In genomic region chr14:104573930-104574329, GRCh38 we compare ENCODE assay signal across 18 cellular contexts. TPM values are rescaled to one million over a fixed set of nuclear protein-coding genes. Genes with fewer than 3 reads are reported as not detected.
"Had no signal": no experiment of that assay in that cellular context is flagged by ENCODE, and none has a peak within 500 bp of the region (broad histone marks: within the 10 kb centered on the region; RNA-seq: fewer than 3 reads in every experiment).

No MANE protein-coding gene starts in this region.

- ATAC-seq: gastrocnemius medialis; mucosa of descending colon; natural killer cell; stimulated activated effector memory CD8-positive, alpha-beta T cell treated with anti-CD3 and anti-CD28 coated beads, Interleukin-12 subunit alpha, Interleukin-12 subunit beta, amount 100 ng/mL, for 72 hours had no signal

- H3K27ac ChIP-seq: ascending aorta, coronary artery, gastrocnemius medialis, SJCRH30, skin epidermis had no signal

- DNase-seq: activated CD4-positive, alpha-beta memory T cell treated with anti-CD3 and anti-CD28 coated beads for 36 hours; activated naive CD4-positive, alpha-beta T cell; caudate nucleus; effector CD8-positive, alpha-beta T cell; gastrocnemius medialis; hippocampal formation; mucosa of descending colon; natural killer cell; SJCRH30; trophoblast cell had no signal

- H3K9me3 ChIP-seq: ascending aorta, gastrocnemius medialis, mucosa of descending colon, SJCRH30 had no signal

- H3K36me3 Mint-ChIP-seq: activated CD4-positive, alpha-beta memory T cell treated with anti-CD3 and anti-CD28 coated beads for 36 hours; natural killer cell; stimulated activated effector memory CD8-positive, alpha-beta T cell treated with anti-CD3 and anti-CD28 coated beads, Interleukin-12 subunit alpha, Interleukin-12 subunit beta, amount 100 ng/mL, for 72 hours had no signal

- H3K4me3 Mint-ChIP-seq: activated CD4-positive, alpha-beta memory T cell treated with anti-CD3 and anti-CD28 coated beads for 36 hours; natural killer cell; stimulated activated effector memory CD8-positive, alpha-beta T cell treated with anti-CD3 and anti-CD28 coated beads, Interleukin-12 subunit alpha, Interleukin-12 subunit beta, amount 100 ng/mL, for 72 hours had no signal

- H3K4me1 ChIP-seq: ascending aorta had no signal

- H3K27me3 ChIP-seq: ascending aorta had no signal

- H3K4me1 Mint-ChIP-seq: natural killer cell; stimulated activated effector memory CD8-positive, alpha-beta T cell treated with anti-CD3 and anti-CD28 coated beads, Interleukin-12 subunit alpha, Interleukin-12 subunit beta, amount 100 ng/mL, for 72 hours had no signal

- H3K27me3 Mint-ChIP-seq: activated CD4-positive, alpha-beta memory T cell treated with anti-CD3 and anti-CD28 coated beads for 36 hours had no signal

- H3K27ac Mint-ChIP-seq: activated CD4-positive, alpha-beta memory T cell treated with anti-CD3 and anti-CD28 coated beads for 36 hours; natural killer cell; stimulated activated effector memory CD8-positive, alpha-beta T cell treated with anti-CD3 and anti-CD28 coated beads, Interleukin-12 subunit alpha, Interleukin-12 subunit beta, amount 100 ng/mL, for 72 hours had no signal

- H3K9me3 Mint-ChIP-seq: activated CD4-positive, alpha-beta memory T cell treated with anti-CD3 and anti-CD28 coated beads for 36 hours; natural killer cell; stimulated activated effector memory CD8-positive, alpha-beta T cell treated with anti-CD3 and anti-CD28 coated beads, Interleukin-12 subunit alpha, Interleukin-12 subunit beta, amount 100 ng/mL, for 72 hours had no signal

- H3K36me3 ChIP-seq: ascending aorta, gastrocnemius medialis, SJCRH30 had no signal

- H3K4me3 ChIP-seq: ascending aorta, coronary artery, gastrocnemius medialis, mucosa of descending colon, SJCRH30, skin epidermis had no signal

RNA-seq across cellular contexts. Expression of gene C14orf180, which starts 5.6 kb away (rescaled TPM):
- total RNA-seq: activated CD4-positive, alpha-beta memory T cell treated with anti-CD3 and anti-CD28 coated beads for 36 hours; kidney epithelial cell; lung microvascular endothelial cell; natural killer cell; osteocyte; SJCRH30 had no signal

RNA-seq across cellular contexts. Expression of gene TMEM179, which starts 30.6 kb away (rescaled TPM):
- total RNA-seq: activated CD4-positive, alpha-beta memory T cell treated with anti-CD3 and anti-CD28 coated beads for 36 hours; ascending aorta; gastrocnemius medialis; kidney epithelial cell; lung microvascular endothelial cell; natural killer cell; osteocyte; SJCRH30; subcutaneous adipose tissue had no signal
